ENCODE assay signal across 8 cellular contexts in the genomic region with DNA sequence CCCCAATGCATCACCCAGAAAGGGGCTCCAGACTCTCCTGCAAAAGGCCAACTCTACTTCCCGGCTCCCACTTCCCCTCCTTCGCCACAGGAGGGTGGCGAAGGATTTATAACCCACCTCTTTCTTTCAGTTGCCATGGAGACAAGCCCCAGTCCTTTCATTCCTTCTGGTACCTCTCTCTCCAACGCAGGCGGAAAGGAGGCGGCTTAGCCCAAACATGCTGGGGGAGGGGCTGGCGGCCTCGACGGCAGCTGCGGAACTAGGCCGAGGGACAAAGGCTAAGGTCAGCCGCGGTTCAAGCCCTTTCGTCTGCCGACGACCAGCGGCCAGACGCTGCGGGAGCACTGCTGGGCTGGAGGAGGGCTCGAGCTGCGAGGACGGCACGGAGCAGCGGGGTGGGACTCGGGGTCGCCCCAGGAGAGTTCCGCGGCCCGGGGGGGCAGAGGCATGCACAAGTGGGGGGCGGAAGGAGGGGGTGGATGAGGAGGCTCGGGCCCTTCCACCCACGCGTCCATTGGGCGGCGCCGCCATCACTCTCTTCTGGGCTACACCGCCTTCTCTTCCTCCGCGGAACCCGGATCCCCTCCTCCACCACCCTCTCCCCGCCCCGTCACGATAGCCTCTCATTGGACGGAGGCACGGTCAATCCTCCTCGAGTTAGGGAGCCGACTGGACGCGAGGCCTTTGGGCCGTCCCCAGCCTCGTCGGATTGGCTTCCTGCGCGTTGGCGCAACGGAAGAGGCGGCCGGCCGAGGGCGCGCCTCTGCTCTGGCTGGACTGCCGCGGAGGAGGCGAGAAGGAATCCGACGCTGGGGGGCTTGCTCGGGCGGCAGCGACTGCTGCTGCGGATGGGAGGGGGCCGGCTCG. TPM values are rescaled to one million over a fixed set of nuclear protein-coding genes. Genes with fewer than 3 reads are reported as not detected.
DNase-seq lines count a peak whose midpoint lies in the region; ATAC-seq and TF ChIP-seq lines count a peak whose summit lies in the region.

PANK2 (plus strand) TSS at position 766 of the 867 bp plus-strand sequence.

- peak; percentile 99 for DNase-seq in NCI-H2081 (lab: John Stamatoyannopoulos, UW)
- DNase-seq in T1000 (lab: John Stamatoyannopoulos, UW), result peak; percentile 96
- peak; percentile 100 for DNase-seq in astrocyte of the hippocampus (ENCODE audit: low read depth, low spot score)
- peak; percentile 100 for DNase-seq in hepatic stellate cell (ENCODE audit: low spot score)
- DNase-seq in renal cortical epithelial cell (ENCODE audit: low read depth), result peak; percentile 92

- H3K27ac ChIP-seq in 22Rv1, result peak within 1 kb of the TSS; percentile 81

- ATAC-seq in GM18511 (IDR thresholded peaks at IDR 0.05; ENCODE audit: unreplicated experiment), result peak; percentile 95
- peak; percentile 89 for ATAC-seq in HG03039 (IDR thresholded peaks at IDR 0.05; ENCODE audit: unreplicated experiment)

- TF ChIP-seq CTCF in 22Rv1 (IDR thresholded peaks at IDR 0.05), result no peak

RNA-seq across cellular contexts. Expression of gene PANK2, which starts in this region (rescaled TPM):
- 68.4 and 74.8 TPM in 2 replicates for total RNA-seq in renal cortical epithelial cell

Comparison
In these comparisons a context has a peak if more than half of its experiments do, and no peak if none do; other contexts are left out.
1. Peak in every context shown above with its lines: DNase-seq, ATAC-seq and H3K27ac ChIP-seq.